Comparison of ENCODE assay signal across 19 cellular contexts in genomic region chr9:93291536-93292287, GRCh38.
"Had no signal": no experiment of that assay in that cellular context is flagged by ENCODE, and none has a peak within 500 bp of the region (broad histone marks: within the 10 kb centered on the region; RNA-seq: fewer than 3 reads in every experiment).

No MANE protein-coding gene starts in this region.

- H3K4me1 ChIP-seq: foreskin keratinocyte, upper lobe of left lung had no signal

- H3K36me3 ChIP-seq: brain microvascular endothelial cell, upper lobe of left lung had no signal

- H3K4me3 ChIP-seq: upper lobe of left lung had no signal

- DNase-seq: activated CD4-positive, alpha-beta memory T cell treated with anti-CD3 and anti-CD28 coated beads, Interleukin-2, amount 10 ng/mL, durations not matched to agents 7 days and 5 days; activated CD4-positive, alpha-beta T cell treated with anti-CD3 and anti-CD28 coated beads for 48 hours; activated CD8-positive, alpha-beta memory T cell treated with anti-CD3 and anti-CD28 coated beads, Interleukin-2, amount 10 ng/mL, durations not matched to agents 7 days and 5 days; aorta; brain microvascular endothelial cell; caudate nucleus; effector CD4-positive, alpha-beta T cell; foreskin keratinocyte; hypothalamus; mesenchymal stem cell; occipital lobe; stimulated activated CD4-positive, alpha-beta T cell treated with anti-CD3 and anti-CD28 coated beads, Interleukin-4, amount 100 ng/mL, for 1 hour; stimulated activated naive CD4-positive, alpha-beta T cell treated with Interleukin-2 at 50 U/mL for 16 hours; SW 1271; T-helper 17 cell; upper lobe of left lung had no signal

- ATAC-seq: activated CD8-positive, alpha-beta memory T cell treated with anti-CD3 and anti-CD28 coated beads, Interleukin-2, amount 10 ng/mL, durations not matched to agents 7 days and 5 days; activated naive CD4-positive, alpha-beta T cell treated with anti-CD3 and anti-CD28 coated beads, Interleukin-2, amount 50 U/mL, for 72 hours; activated T-helper 17 cell treated with anti-CD3 and anti-CD28 coated beads, Interleukin-2, amount 50 U/mL, for 72 hours; foreskin keratinocyte; sciatic nerve; T-helper 17 cell had no signal

- H3K27me3 ChIP-seq: brain microvascular endothelial cell, upper lobe of left lung had no signal

- H3K9me3 ChIP-seq: upper lobe of left lung had no signal

- H3K27ac ChIP-seq: brain microvascular endothelial cell, foreskin keratinocyte, upper lobe of left lung had no signal
